In genomic region chr1:44926311-44926781, GRCh38 we compare ENCODE assay signal across 22 cellular contexts.
DNase-seq lines count a peak whose midpoint lies in the region; TF ChIP-seq lines count a peak whose summit lies in the region.
"Had no signal": no experiment of that assay in that cellular context is flagged by ENCODE, and none has a peak within 500 bp of the region (broad histone marks: within the 10 kb centered on the region; RNA-seq: fewer than 3 reads in every experiment).

No MANE protein-coding gene starts in this region.

- peak overlapping the region; percentile 88 for H3K27ac Mint-ChIP-seq in HFFc6
- peak overlapping the region; percentile 77 for H3K27ac Mint-ChIP-seq in nephron progenitor cell
- H3K27ac Mint-ChIP-seq: activated CD4-positive, alpha-beta T cell treated with anti-CD3 and anti-CD28 coated beads for 36 hours; activated naive CD8-positive, alpha-beta T cell treated with anti-CD3 and anti-CD28 coated beads for 36 hours; endodermal cell; naive B cell had no signal

- H3K9me3 Mint-ChIP-seq in HFFc6 (no peaks in the 10 kb centered on the region), nephron progenitor cell (peaks cover 5% of the 10 kb centered on the region)
- H3K9me3 Mint-ChIP-seq: activated naive CD8-positive, alpha-beta T cell treated with anti-CD3 and anti-CD28 coated beads for 36 hours; naive B cell had no signal

- peaks cover 2% of the 10 kb centered on the region; the same call in 1 of the 2 replicates for H3K27me3 Mint-ChIP-seq in HFFc6 (ENCODE audit: insufficient read depth)
- H3K27me3 Mint-ChIP-seq in nephron progenitor cell (ENCODE audit: low read depth, poor library complexity), result no peaks in the 10 kb centered on the region
- H3K27me3 Mint-ChIP-seq: activated CD4-positive, alpha-beta T cell treated with anti-CD3 and anti-CD28 coated beads for 36 hours; activated naive CD8-positive, alpha-beta T cell treated with anti-CD3 and anti-CD28 coated beads for 36 hours; naive B cell had no signal

- DNase-seq in AG08395 (ENCODE audit: low spot score) (peak; percentile 69), HFFc6 (peak; percentile 66), cardiac fibroblast (ENCODE audit: low read depth in 2 of 2) (peak; percentile 16 to 73), nephron progenitor cell (no peak), NCI-H226 (no peak), HT-29 (ENCODE audit: low spot score) (no peak)
- no peak for DNase-seq in activated effector memory CD4-positive, alpha-beta T cell treated with Interleukin-2 at 50 U/mL for 16 hours
- DNase-seq in activated CD4-positive, alpha-beta T cell treated with anti-CD3 and anti-CD28 coated beads, Interleukin-2, amount 50 U/mL, for 48 hours, result no peak
- DNase-seq: activated CD4-positive, alpha-beta T cell treated with anti-CD3 and anti-CD28 coated beads for 36 hours; activated naive CD8-positive, alpha-beta T cell treated with anti-CD3 and anti-CD28 coated beads for 36 hours; AML-193; cerebellar nuclear complex; endodermal cell; HCEC 1CT; naive B cell; NCI-H2029; NCI-H524 treated with DMSO at 0.1 percent for 48 hours; psoas muscle; SJCRH30; stomach; T1000 had no signal

- H3K4me3 ChIP-seq in cardiac fibroblast (replicated peaks in 1 of 2; ENCODE audit: low read depth in 2 of 2, low read length in 2 of 2), result no peak overlapping the region
- H3K4me3 ChIP-seq: lung, psoas muscle, SJCRH30, stomach had no signal

- H3K4me1 Mint-ChIP-seq in HFFc6 (ENCODE audit: low read depth) (peaks cover 49% of the 10 kb centered on the region), nephron progenitor cell (no peaks in the 10 kb centered on the region)
- H3K4me1 Mint-ChIP-seq: activated naive CD8-positive, alpha-beta T cell treated with anti-CD3 and anti-CD28 coated beads for 36 hours; endodermal cell; naive B cell had no signal

- TF ChIP-seq CTCF in HFFc6 (IDR thresholded peaks at IDR 0.05) (no peak), cardiac fibroblast (IDR thresholded peaks at IDR 0.05; ENCODE audit: low read depth, low read length) (no peak), nephron progenitor cell (IDR thresholded peaks at IDR 0.05) (no peak)

- H3K4me3 Mint-ChIP-seq in HFFc6 (peak overlapping the region; percentile 50; the same call in 1 of the 2 replicates), nephron progenitor cell (no peak overlapping the region)
- H3K4me3 Mint-ChIP-seq: activated CD4-positive, alpha-beta T cell treated with anti-CD3 and anti-CD28 coated beads for 36 hours; activated naive CD8-positive, alpha-beta T cell treated with anti-CD3 and anti-CD28 coated beads for 36 hours; endodermal cell; naive B cell had no signal

- H3K36me3 Mint-ChIP-seq in HFFc6 (ENCODE audit: low read depth) (peaks cover 18% of the 10 kb centered on the region), nephron progenitor cell (ENCODE audit: low read depth) (peaks cover 35% of the 10 kb centered on the region)

Comparison
In these comparisons a context has a peak if more than half of its experiments do, and no peak if none do; other contexts are left out.
1. DNase-seq: peak in AG08395 (single experiment), HFFc6 (single experiment) and cardiac fibroblast (2 of 2); none in nephron progenitor cell (single experiment), activated effector memory CD4-positive, alpha-beta T cell treated with Interleukin-2 at 50 U/mL for 16 hours (single experiment), NCI-H226 (single experiment), HT-29 (single experiment) and activated CD4-positive, alpha-beta T cell treated with anti-CD3 and anti-CD28 coated beads, Interleukin-2, amount 50 U/mL, for 48 hours (0 of 2).